27 cellular contexts compared by ENCODE assay signal in the genomic region with DNA sequence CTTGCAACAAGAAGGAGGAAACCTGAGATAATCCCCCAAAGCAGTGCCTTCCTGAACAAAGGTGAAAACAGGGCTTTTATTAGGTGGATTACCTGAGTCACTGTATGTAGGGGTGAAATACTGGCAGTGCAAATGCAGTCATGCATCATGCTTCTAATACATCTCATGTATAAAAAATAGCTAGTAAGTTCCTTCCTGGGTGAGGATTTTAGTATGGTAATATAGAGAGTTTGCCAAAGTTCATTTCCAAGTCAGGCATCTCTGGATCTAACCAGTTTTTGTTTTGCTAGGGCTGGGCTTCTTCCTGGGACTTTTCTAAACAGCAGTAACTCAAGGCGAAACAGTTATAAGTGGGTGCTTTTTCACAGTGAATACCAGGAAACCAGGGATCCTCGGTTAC.
DNase-seq lines count a peak whose midpoint lies in the region; ATAC-seq and TF ChIP-seq lines count a peak whose summit lies in the region.
"Had no signal": no experiment of that assay in that cellular context is flagged by ENCODE, and none has a peak within 500 bp of the region (broad histone marks: within the 10 kb centered on the region; RNA-seq: fewer than 3 reads in every experiment).

No MANE protein-coding gene starts in this region.

- no peaks in the 10 kb centered on the region for H3K36me3 ChIP-seq in thyroid gland
- H3K36me3 ChIP-seq in CD8-positive, alpha-beta T cell (ENCODE audit: insufficient read depth, low read length): no peaks in the 10 kb centered on the region
- H3K36me3 ChIP-seq: BLaER1, MG63 had no signal

- H3K4me1 ChIP-seq in thyroid gland: peaks cover 0 to 8% of the 10 kb centered on the region in 2 donors
- no peaks in the 10 kb centered on the region for H3K4me1 ChIP-seq in CD8-positive, alpha-beta T cell (ENCODE audit: insufficient read depth, low read length)
- H3K4me1 ChIP-seq: BLaER1 had no signal

- H3K27ac ChIP-seq in thyroid gland: peak overlapping the region; percentile 30 to 41 (median 34)
- no peak overlapping the region for H3K27ac ChIP-seq in CD8-positive, alpha-beta T cell (ENCODE audit: low read depth, low read length)
- H3K27ac ChIP-seq: BLaER1, RWPE1, SK-N-MC had no signal

- no peak overlapping the region for H3K4me3 Mint-ChIP-seq in mesothelial cell of epicardium
- no peak overlapping the region for H3K4me3 Mint-ChIP-seq in CD8-positive, alpha-beta T cell
- H3K4me3 Mint-ChIP-seq: CD4-positive, CD25-positive, alpha-beta regulatory T cell had no signal

- H3K27me3 ChIP-seq in thyroid gland: no peaks in the 10 kb centered on the region
- H3K27me3 ChIP-seq in CD8-positive, alpha-beta T cell (ENCODE audit: insufficient read depth, low read length): no peaks in the 10 kb centered on the region
- H3K27me3 ChIP-seq: BLaER1, MG63 had no signal

- no peak overlapping the region for H3K4me3 ChIP-seq in thyroid gland (replicated peaks in 1 of 3)
- H3K4me3 ChIP-seq in CD8-positive, alpha-beta T cell (ENCODE audit: low read depth, low read length): no peak overlapping the region
- H3K4me3 ChIP-seq: BLaER1, GM12878, MG63, SK-N-MC had no signal

- H3K36me3 Mint-ChIP-seq in mesothelial cell of epicardium: no peaks in the 10 kb centered on the region
- H3K36me3 Mint-ChIP-seq in CD8-positive, alpha-beta T cell: no peaks in the 10 kb centered on the region
- H3K36me3 Mint-ChIP-seq: CD4-positive, CD25-positive, alpha-beta regulatory T cell had no signal

- DNase-seq in HT-29 (ENCODE audit: low spot score) (peak; percentile 73), mesothelial cell of epicardium (ENCODE audit: low spot score in 2 of 2, unreplicated experiment in 2 of 2) (no peak), thyroid gland (peak in 1 of 2 donors; percentile 16)
- no peak for DNase-seq in CD8-positive, alpha-beta T cell
- DNase-seq: CD4-positive, CD25-positive, alpha-beta regulatory T cell; DMS 273 treated with DMSO at 0.1 percent for 48 hours; DMS79; EL; GDM1; KBM-7; MG63; NCI-H1105 treated with DMSO at 0.1 percent for 48 hours; NCI-H1694 treated with DMSO at 0.1 percent for 48 hours; NCI-H2081; NCI-H2227 treated with DMSO at 0.1 percent for 48 hours; NCI-H526 treated with DMSO at 0.1 percent for 48 hours; SHP77; SW 1271 had no signal

- TF ChIP-seq POLR2A in thyroid gland (IDR thresholded peaks at IDR 0.05): no peak

- intact Hi-C loops in thyroid gland (cut with DNase I): no loop called here
- intact Hi-C loops in CD8-positive, alpha-beta T cell (cut with DNase I, micrococcal nuclease): no loop called here

- H3K27ac Mint-ChIP-seq in mesothelial cell of epicardium: peak overlapping the region; percentile 51
- H3K27ac Mint-ChIP-seq in CD8-positive, alpha-beta T cell: no peak overlapping the region

- TF ChIP-seq CTCF in mesothelial cell of epicardium (IDR thresholded peaks at IDR 0.05; ENCODE audit: unreplicated experiment): no peak
- no peak for TF ChIP-seq CTCF in thyroid gland (IDR thresholded peaks at IDR 0.05)
- TF ChIP-seq CTCF in CD8-positive, alpha-beta T cell (IDR thresholded peaks at IDR 0.05): no peak

- 18 to 24% methylated on average over 2 of the region's 2 CpGs for WGBS in thyroid gland, 2 donors

- H3K4me1 Mint-ChIP-seq in mesothelial cell of epicardium: peaks cover 21% of the 10 kb centered on the region
- H3K4me1 Mint-ChIP-seq in CD8-positive, alpha-beta T cell (ENCODE audit: low read depth): no peaks in the 10 kb centered on the region
- H3K4me1 Mint-ChIP-seq: CD4-positive, CD25-positive, alpha-beta regulatory T cell had no signal

- ATAC-seq in esophagus mucosa (peak; percentile 66), GM18498 (IDR thresholded peaks at IDR 0.05; ENCODE audit: unreplicated experiment) (no peak), GM18873 (IDR thresholded peaks at IDR 0.05; ENCODE audit: low FRiP score, unreplicated experiment) (no peak), GM19351 (IDR thresholded peaks at IDR 0.05; ENCODE audit: unreplicated experiment) (no peak)
- no peak for ATAC-seq in CD8-positive, alpha-beta T cell
- ATAC-seq: GM12878, Panc1 had no signal

- no peaks in the 10 kb centered on the region for H3K9me3 Mint-ChIP-seq in mesothelial cell of epicardium
- peaks cover 10% of the 10 kb centered on the region for H3K9me3 Mint-ChIP-seq in CD8-positive, alpha-beta T cell

- POLR2A ChIA-PET in CD8-positive, alpha-beta T cell (lab: Charles Lee): no interaction called here

- CTCF ChIA-PET in CD8-positive, alpha-beta T cell (lab: Charles Lee): no interaction called here

- no peaks in the 10 kb centered on the region for H3K9me3 ChIP-seq in thyroid gland
- no peaks in the 10 kb centered on the region for H3K9me3 ChIP-seq in CD8-positive, alpha-beta T cell (ENCODE audit: low read length)
- H3K9me3 ChIP-seq: BLaER1, MG63 had no signal

- H3K27me3 Mint-ChIP-seq in mesothelial cell of epicardium (ENCODE audit: low read depth): no peaks in the 10 kb centered on the region
- no peaks in the 10 kb centered on the region for H3K27me3 Mint-ChIP-seq in CD8-positive, alpha-beta T cell (ENCODE audit: low read depth)
- H3K27me3 Mint-ChIP-seq: CD4-positive, CD25-positive, alpha-beta regulatory T cell had no signal
